Comparison of ENCODE assay signal across 28 cellular contexts in genomic region chr2:201074996-201075395, GRCh38.
"Had no signal": no experiment of that assay in that cellular context is flagged by ENCODE, and none has a peak within 500 bp of the region (broad histone marks: within the 10 kb centered on the region; RNA-seq: fewer than 3 reads in every experiment).

No MANE protein-coding gene starts in this region.

- H3K9me3 Mint-ChIP-seq: activated B cell treated with CpG ODN at 0.5 μM for 24 hours; activated CD4-positive, alpha-beta memory T cell treated with anti-CD3 and anti-CD28 coated beads for 36 hours; activated naive CD4-positive, alpha-beta T cell treated with anti-CD3 and anti-CD28 coated beads, Interleukin-2, amount 10 ng/mL, durations not matched to agents 7 days and 5 days; activated T-helper 1 cell treated with anti-CD3 and anti-CD28 coated beads, Interleukin-12 subunit alpha, Interleukin-12 subunit beta, Interleukin-2, Interleukin-4 antibody, amounts not matched to agents 30 ng/mL and 10 ng/mL and 1 ng/mL, durations not matched to agents 14 hours and 24 hours and 36 hours; immature natural killer cell; nephron progenitor cell; stimulated activated effector memory CD8-positive, alpha-beta T cell treated with anti-CD3 and anti-CD28 coated beads, Interleukin-12 subunit alpha, Interleukin-12 subunit beta, amount 100 ng/mL, for 72 hours; stimulated activated naive CD8-positive, alpha-beta T cell treated with anti-CD3 and anti-CD28 coated beads, Interleukin-15, Interleukin-2, amounts not matched to agents 100 ng/mL and 50 ng/mL, for 24 hours had no signal

- H3K4me3 Mint-ChIP-seq: activated B cell treated with CpG ODN at 0.5 μM for 24 hours; activated CD4-positive, alpha-beta memory T cell treated with anti-CD3 and anti-CD28 coated beads for 36 hours; activated naive CD4-positive, alpha-beta T cell treated with anti-CD3 and anti-CD28 coated beads, Interleukin-2, amount 10 ng/mL, durations not matched to agents 7 days and 5 days; activated T-helper 1 cell treated with anti-CD3 and anti-CD28 coated beads, Interleukin-12 subunit alpha, Interleukin-12 subunit beta, Interleukin-2, Interleukin-4 antibody, amounts not matched to agents 30 ng/mL and 10 ng/mL and 1 ng/mL, durations not matched to agents 14 hours and 24 hours and 36 hours; immature natural killer cell; nephron progenitor cell; stimulated activated effector memory CD8-positive, alpha-beta T cell treated with anti-CD3 and anti-CD28 coated beads, Interleukin-12 subunit alpha, Interleukin-12 subunit beta, amount 100 ng/mL, for 72 hours; stimulated activated naive CD8-positive, alpha-beta T cell treated with anti-CD3 and anti-CD28 coated beads, Interleukin-15, Interleukin-2, amounts not matched to agents 100 ng/mL and 50 ng/mL, for 24 hours had no signal

- H3K36me3 ChIP-seq: ovary, prostate gland had no signal

- H3K27ac ChIP-seq: adrenal gland, body of pancreas, ovary, prostate gland, sigmoid colon, thoracic aorta had no signal

- H3K27me3 Mint-ChIP-seq: activated B cell treated with CpG ODN at 0.5 μM for 24 hours; activated CD4-positive, alpha-beta memory T cell treated with anti-CD3 and anti-CD28 coated beads for 36 hours; activated naive CD4-positive, alpha-beta T cell treated with anti-CD3 and anti-CD28 coated beads, Interleukin-2, amount 10 ng/mL, durations not matched to agents 7 days and 5 days; stimulated activated naive CD8-positive, alpha-beta T cell treated with anti-CD3 and anti-CD28 coated beads, Interleukin-15, Interleukin-2, amounts not matched to agents 100 ng/mL and 50 ng/mL, for 24 hours had no signal

- H3K4me3 ChIP-seq: adrenal gland, body of pancreas, ovary, prostate gland, sigmoid colon, thoracic aorta had no signal

- H3K9me3 ChIP-seq: adrenal gland, body of pancreas, ovary, prostate gland, sigmoid colon, SK-N-SH, thoracic aorta had no signal

- ATAC-seq: body of pancreas; esophagus mucosa; left colon; stimulated activated effector memory CD8-positive, alpha-beta T cell treated with anti-CD3 and anti-CD28 coated beads, Interleukin-12 subunit alpha, Interleukin-12 subunit beta, amount 100 ng/mL, for 72 hours had no signal

- DNase-seq: activated B cell treated with CpG ODN at 0.5 μM for 24 hours; activated CD4-positive, alpha-beta memory T cell treated with anti-CD3 and anti-CD28 coated beads for 36 hours; activated gamma-delta T cell; activated naive CD4-positive, alpha-beta T cell treated with anti-CD3 and anti-CD28 coated beads, Interleukin-2, amount 10 ng/mL, durations not matched to agents 7 days and 5 days; adrenal gland; aorta; body of pancreas; foreskin fibroblast; hypothalamus; immature natural killer cell; kidney; left colon; mammary epithelial cell; nephron progenitor cell; ovary; retina; sigmoid colon; SK-N-SH; small intestine; stimulated activated CD4-positive, alpha-beta T cell treated with anti-CD3 and anti-CD28 coated beads, Interleukin-4, amount 100 ng/mL, for 24 hours; T-helper 2 cell; trophoblast cell had no signal

- H3K27ac Mint-ChIP-seq: activated B cell treated with CpG ODN at 0.5 μM for 24 hours; activated CD4-positive, alpha-beta memory T cell treated with anti-CD3 and anti-CD28 coated beads for 36 hours; activated naive CD4-positive, alpha-beta T cell treated with anti-CD3 and anti-CD28 coated beads, Interleukin-2, amount 10 ng/mL, durations not matched to agents 7 days and 5 days; activated T-helper 1 cell treated with anti-CD3 and anti-CD28 coated beads, Interleukin-12 subunit alpha, Interleukin-12 subunit beta, Interleukin-2, Interleukin-4 antibody, amounts not matched to agents 30 ng/mL and 10 ng/mL and 1 ng/mL, durations not matched to agents 14 hours and 24 hours and 36 hours; stimulated activated effector memory CD8-positive, alpha-beta T cell treated with anti-CD3 and anti-CD28 coated beads, Interleukin-12 subunit alpha, Interleukin-12 subunit beta, amount 100 ng/mL, for 72 hours; stimulated activated naive CD8-positive, alpha-beta T cell treated with anti-CD3 and anti-CD28 coated beads, Interleukin-15, Interleukin-2, amounts not matched to agents 100 ng/mL and 50 ng/mL, for 24 hours had no signal

- H3K4me1 ChIP-seq: prostate gland had no signal
